In the genomic region with DNA sequence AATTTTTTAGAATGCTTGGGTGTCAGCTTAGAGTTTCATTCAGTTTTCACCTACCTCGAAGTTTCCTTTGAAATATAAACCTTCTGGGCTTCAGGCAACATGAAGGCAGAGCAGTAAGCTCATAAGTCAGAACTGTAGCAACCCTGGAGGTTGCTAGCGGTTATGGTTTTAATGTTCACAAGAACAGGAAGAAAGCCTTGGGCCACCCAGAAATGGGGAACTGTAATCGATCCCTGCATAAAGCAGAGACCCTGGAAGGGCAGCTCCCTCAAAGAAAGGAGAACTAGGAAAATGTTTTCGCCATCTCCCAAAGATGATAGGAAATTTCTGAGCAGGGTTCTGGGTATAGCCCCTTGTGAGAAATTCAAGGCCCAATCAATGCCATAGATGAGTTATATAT, we compare ENCODE assay signal across 29 cellular contexts. TPM values are rescaled to one million over a fixed set of nuclear protein-coding genes. Genes with fewer than 3 reads are reported as not detected.
A peak's percentile ranks its signal among the peaks of the same experiment; 100 is the strongest.
DNase-seq lines count a peak whose midpoint lies in the region; ATAC-seq and TF ChIP-seq lines count a peak whose summit lies in the region.
"Had no signal": no experiment of that assay in that cellular context is flagged by ENCODE, and none has a peak within 500 bp of the region (broad histone marks: within the 10 kb centered on the region; RNA-seq: fewer than 3 reads in every experiment).

No MANE protein-coding gene starts in this region.

- H3K4me1 Mint-ChIP-seq in WTC11 = peaks cover 32% of the 10 kb centered on the region
- H3K4me1 Mint-ChIP-seq: activated T-helper 17 cell treated with anti-CD3 and anti-CD28 coated beads, Interleukin-2, amount 50 U/mL, for 72 hours had no signal

- H3K27me3 ChIP-seq in upper lobe of right lung (no peaks in the 10 kb centered on the region), PC-9 (ENCODE audit: insufficient read depth, low read depth) (no peaks in the 10 kb centered on the region)
- H3K27me3 ChIP-seq: esophagus muscularis mucosa, spleen, stomach had no signal

- H4K20me1 ChIP-seq in PC-9 (ENCODE audit: insufficient read depth) = no peaks in the 10 kb centered on the region

- peaks cover 39% of the 10 kb centered on the region for H3K36me3 Mint-ChIP-seq in WTC11

- no peak overlapping the region for H3K4me3 Mint-ChIP-seq in WTC11
- H3K4me3 Mint-ChIP-seq: activated CD4-positive, alpha-beta memory T cell treated with anti-CD3 and anti-CD28 coated beads, Interleukin-2, amount 10 ng/mL, durations not matched to agents 7 days and 5 days; activated T-helper 17 cell treated with anti-CD3 and anti-CD28 coated beads, Interleukin-2, amount 50 U/mL, for 72 hours; T-helper 1 cell treated with Interleukin-12 subunit alpha and Interleukin-12 subunit beta and Interleukin-4 antibody, amounts not matched to agents 30 μg/mL and 1 μg/mL, for 36 hours had no signal

- no peaks in the 10 kb centered on the region for H3K79me2 ChIP-seq in PC-9 (ENCODE audit: low read depth)

- H3K27me3 Mint-ChIP-seq in WTC11 (ENCODE audit: low read depth) = no peaks in the 10 kb centered on the region
- H3K27me3 Mint-ChIP-seq: activated CD4-positive, alpha-beta memory T cell treated with anti-CD3 and anti-CD28 coated beads, Interleukin-2, amount 10 ng/mL, durations not matched to agents 7 days and 5 days; activated T-helper 17 cell treated with anti-CD3 and anti-CD28 coated beads, Interleukin-2, amount 50 U/mL, for 72 hours; brain had no signal

- H3F3A ChIP-seq in PC-9 (ENCODE audit: insufficient read depth, low read depth) = no peaks in the 10 kb centered on the region

- in situ Hi-C loops in KBM-7 (cut with MboI; ENCODE audit: low pct_unique_long_range_greater_than_20kb, low sequenced_read_pairs) = no loop called here

- DNase-seq in KBM-7 (peak; percentile 86), NOMO-1 treated with dmso at 0.1 percent for 144 hours (lab: John Stamatoyannopoulos, UW; ENCODE audit: unreplicated experiment) (peak; percentile 21), WTC11 (ENCODE audit: low spot score) (no peak), upper lobe of right lung (no peak), PC-9 (no peak), DMS53 (lab: John Stamatoyannopoulos, UW) (no peak)
- no peak for DNase-seq in activated CD8-positive, alpha-beta memory T cell treated with anti-CD3 and anti-CD28 coated beads for 24 hours
- DNase-seq: activated CD4-positive, alpha-beta memory T cell treated with anti-CD3 and anti-CD28 coated beads, Interleukin-2, amount 10 ng/mL, durations not matched to agents 7 days and 5 days; activated CD4-positive, alpha-beta T cell treated with anti-CD3 and anti-CD28 coated beads for 1 hour; activated naive CD4-positive, alpha-beta T cell treated with anti-CD3 and anti-CD28 coated beads, Interleukin-2, amount 50 U/mL, for 16 hours; dermis blood vessel endothelial cell; foreskin fibroblast; left ventricle myocardium inferior; MM.1S; NCI-H1436 treated with DMSO at 0.1 percent for 48 hours; NCI-H226; NCI-H526 treated with DMSO at 0.1 percent for 48 hours; posterior cingulate gyrus; right cardiac atrium; spleen; stimulated activated CD4-positive, alpha-beta T cell treated with anti-CD3 and anti-CD28 coated beads, Interleukin-2, amount 100 ng/mL, for 24 hours; stimulated activated CD8-positive, alpha-beta memory T cell treated with anti-CD3 and anti-CD28 coated beads, Interleukin-4, amount 100 ng/mL, for 48 hours; stomach had no signal

- no peaks in the 10 kb centered on the region for H3K9me3 Mint-ChIP-seq in WTC11
- H3K9me3 Mint-ChIP-seq: activated CD4-positive, alpha-beta memory T cell treated with anti-CD3 and anti-CD28 coated beads, Interleukin-2, amount 10 ng/mL, durations not matched to agents 7 days and 5 days; activated T-helper 17 cell treated with anti-CD3 and anti-CD28 coated beads, Interleukin-2, amount 50 U/mL, for 72 hours; T-helper 1 cell treated with Interleukin-12 subunit alpha and Interleukin-12 subunit beta and Interleukin-4 antibody, amounts not matched to agents 30 μg/mL and 1 μg/mL, for 36 hours had no signal

- no peak for TF ChIP-seq CTCF in WTC11 (IDR thresholded peaks at IDR 0.05)
- no peak for TF ChIP-seq CTCF in upper lobe of right lung (IDR thresholded peaks at IDR 0.05)
- TF ChIP-seq CTCF in PC-9 (conservative IDR thresholded peaks at IDR 0.05) = no peak

- no peaks in the 10 kb centered on the region for H3K9me2 ChIP-seq in PC-9 (ENCODE audit: insufficient read depth)

- POLR2A ChIA-PET in WTC11 (lab: Charles Lee) = no interaction called here
- POLR2A ChIA-PET in PC-9 (lab: Charles Lee; ENCODE audit: unreplicated experiment) = interaction anchor here (0.6 to 0.8 kb wide), 2 partner anchors 25 to 884 kb away, joined by 6 to 9 read pairs; no protein-coding TSS in a partner anchor

- CTCF ChIA-PET in WTC11 (lab: Charles Lee) (interaction anchor here (0.6 to 1.6 kb wide), 5 partner anchors 44 to 94 kb away, joined by 3 to 7 read pairs (median 4); no protein-coding TSS in a partner anchor), PC-9 (lab: Charles Lee) (no interaction called here)

- 0 out of 2 replicates have a peak overlapping the region, but pooled peaks have one; percentile 28 for H3K27ac Mint-ChIP-seq in WTC11
- H3K27ac Mint-ChIP-seq: activated CD4-positive, alpha-beta memory T cell treated with anti-CD3 and anti-CD28 coated beads, Interleukin-2, amount 10 ng/mL, durations not matched to agents 7 days and 5 days; activated T-helper 17 cell treated with anti-CD3 and anti-CD28 coated beads, Interleukin-2, amount 50 U/mL, for 72 hours; T-helper 1 cell treated with Interleukin-12 subunit alpha and Interleukin-12 subunit beta and Interleukin-4 antibody, amounts not matched to agents 30 μg/mL and 1 μg/mL, for 36 hours had no signal

- no peak overlapping the region for H2AFZ ChIP-seq in PC-9

- H3K9me3 ChIP-seq in upper lobe of right lung = no peaks in the 10 kb centered on the region
- H3K9me3 ChIP-seq in PC-9 (ENCODE audit: insufficient read depth, low read depth) = no peaks in the 10 kb centered on the region
- H3K9me3 ChIP-seq: esophagus muscularis mucosa, left ventricle myocardium inferior, spleen, stomach had no signal

- H3K4me3 ChIP-seq in upper lobe of right lung (no peak overlapping the region), PC-9 (no peak overlapping the region)
- H3K4me3 ChIP-seq: esophagus muscularis mucosa, left ventricle myocardium inferior, spleen, stomach had no signal

- intact Hi-C loops in upper lobe of right lung (cut with DNase I) = no loop called here
- intact Hi-C loops in PC-9 (cut with micrococcal nuclease; ENCODE audit: unreplicated experiment) = no loop called here

- no peak overlapping the region for H3K27ac ChIP-seq in upper lobe of right lung
- H3K27ac ChIP-seq in PC-9 = no peak overlapping the region
- H3K27ac ChIP-seq: esophagus muscularis mucosa, KMS-11, left ventricle myocardium inferior, spleen, stomach had no signal

- H3K4me1 ChIP-seq in upper lobe of right lung (no peaks in the 10 kb centered on the region), PC-9 (replicated peaks; ENCODE audit: insufficient read depth) (no peaks in the 10 kb centered on the region)
- H3K4me1 ChIP-seq: left ventricle myocardium inferior, stomach had no signal

- ATAC-seq in WTC11 = no peak
- peak; percentile 81 for ATAC-seq in upper lobe of right lung
- ATAC-seq: activated T-helper 17 cell treated with anti-CD3 and anti-CD28 coated beads, Interleukin-2, amount 50 U/mL, for 72 hours; HCT116; right cardiac atrium had no signal

- BruUV-seq in PC-9 (replicated peaks; lab: Mats Ljungman, UMichigan) = no TSS peak

- no peak overlapping the region for H3K4me2 ChIP-seq in PC-9
- H3K4me2 ChIP-seq: KMS-11 had no signal

- H3K36me3 ChIP-seq in upper lobe of right lung (peaks cover 86% of the 10 kb centered on the region), PC-9 (ENCODE audit: low read depth) (no peaks in the 10 kb centered on the region)

TF ChIP-seq in WTC11, 78 proteins besides CTCF, POLR2A, EP300 and RAD21:
- TF ChIP-seq PRRX2 (CRISPR knock-in tag; IDR thresholded peaks at IDR 0.05) (no peak), FOXK1 (CRISPR knock-in tag; IDR thresholded peaks at IDR 0.05) (no peak), ZNF263 (CRISPR knock-in tag; IDR thresholded peaks at IDR 0.05; ENCODE audit: low read depth) (no peak), USF1 (CRISPR knock-in tag; IDR thresholded peaks at IDR 0.05) (no peak)

RNA-seq across cellular contexts. Expression of gene RASL10B, which starts 47.9 kb away (rescaled TPM):
- total RNA-seq in WTC11 (2021) (17.4 to 25.4 TPM (median 25.3 TPM) in 3 replicates), upper lobe of right lung (2.2 TPM), PC-9 (2021) (0.11 and 0.20 TPM in 2 replicates)

Comparison
In these comparisons a context has a peak if more than half of its experiments do, and no peak if none do; other contexts are left out.
1. DNase-seq: peak in KBM-7 (single experiment) and NOMO-1 treated with dmso at 0.1 percent for 144 hours (single experiment); none in WTC11 (single experiment), upper lobe of right lung (single experiment), activated CD8-positive, alpha-beta memory T cell treated with anti-CD3 and anti-CD28 coated beads for 24 hours (single experiment), PC-9 (0 of 2) and DMS53 (single experiment).